26 cellular contexts compared by ENCODE assay signal in genomic region chr2:27179344-27180000, GRCh38. TPM values are rescaled to one million over a fixed set of nuclear protein-coding genes. Genes with fewer than 3 reads are reported as not detected.
"Had no signal": no experiment of that assay in that cellular context is flagged by ENCODE, and none has a peak within 500 bp of the region (broad histone marks: within the 10 kb centered on the region; RNA-seq: fewer than 3 reads in every experiment).

No MANE protein-coding gene starts in this region.

- H3K9me3 Mint-ChIP-seq: activated CD4-positive, alpha-beta memory T cell treated with anti-CD3 and anti-CD28 coated beads, Interleukin-2, amount 10 ng/mL, durations not matched to agents 7 days and 5 days; activated CD4-positive, alpha-beta T cell treated with anti-CD3 and anti-CD28 coated beads, Interleukin-2, amount 10 ng/mL, durations not matched to agents 24 days and 14 days; activated naive CD4-positive, alpha-beta T cell treated with anti-CD3 and anti-CD28 coated beads, Interleukin-2, amount 50 U/mL, for 72 hours; central memory CD8-positive, alpha-beta T cell; effector memory CD8-positive, alpha-beta T cell; naive thymus-derived CD4-positive, alpha-beta T cell; neural crest cell had no signal

- H3K4me3 ChIP-seq: adrenal gland, lung, thyroid gland had no signal

- DNase-seq: activated CD4-positive, alpha-beta memory T cell treated with anti-CD3 and anti-CD28 coated beads, Interleukin-2, amount 10 ng/mL, durations not matched to agents 7 days and 5 days; activated CD4-positive, alpha-beta T cell treated with anti-CD3 and anti-CD28 coated beads, Interleukin-2, amount 10 ng/mL, durations not matched to agents 24 days and 14 days; activated T-cell treated with anti-CD3 and anti-CD28 coated beads for 4 hours; effector memory CD8-positive, alpha-beta T cell; foreskin melanocyte; kidney; naive thymus-derived CD4-positive, alpha-beta T cell; retina; stimulated activated CD4-positive, alpha-beta T cell treated with anti-CD3 and anti-CD28 coated beads, Interleukin-4, amount 100 ng/mL, for 24 hours; stimulated activated naive CD4-positive, alpha-beta T cell treated with Interleukin-2 at 50 U/mL for 16 hours; thyroid gland had no signal

- H3K4me1 Mint-ChIP-seq: activated CD4-positive, alpha-beta memory T cell treated with anti-CD3 and anti-CD28 coated beads, Interleukin-2, amount 10 ng/mL, durations not matched to agents 7 days and 5 days; central memory CD8-positive, alpha-beta T cell; neural crest cell had no signal

- H3K27ac ChIP-seq: thyroid gland had no signal

- H3K9me3 ChIP-seq: adrenal gland, thyroid gland had no signal

- H3K4me3 Mint-ChIP-seq: activated CD4-positive, alpha-beta memory T cell treated with anti-CD3 and anti-CD28 coated beads, Interleukin-2, amount 10 ng/mL, durations not matched to agents 7 days and 5 days; activated CD4-positive, alpha-beta T cell treated with anti-CD3 and anti-CD28 coated beads, Interleukin-2, amount 10 ng/mL, durations not matched to agents 24 days and 14 days; central memory CD8-positive, alpha-beta T cell; effector memory CD8-positive, alpha-beta T cell; naive thymus-derived CD4-positive, alpha-beta T cell; neural crest cell had no signal

- H3K27me3 Mint-ChIP-seq: progenitor cell of endocrine pancreas had no signal

- ATAC-seq: activated CD4-positive, CD25-positive, alpha-beta regulatory T cell treated with anti-CD3 and anti-CD28 coated beads, Interleukin-2, amount 50 U/mL, for 24 hours; activated naive CD4-positive, alpha-beta T cell treated with anti-CD3 and anti-CD28 coated beads, Interleukin-2, amount 50 U/mL, for 72 hours; effector memory CD8-positive, alpha-beta T cell; esophagus mucosa; naive thymus-derived CD4-positive, alpha-beta T cell had no signal

- H3K27me3 ChIP-seq: adrenal gland, thyroid gland had no signal

- H3K36me3 ChIP-seq: adrenal gland, thyroid gland had no signal

- H3K27ac Mint-ChIP-seq: activated CD4-positive, alpha-beta memory T cell treated with anti-CD3 and anti-CD28 coated beads, Interleukin-2, amount 10 ng/mL, durations not matched to agents 7 days and 5 days; activated CD4-positive, alpha-beta T cell treated with anti-CD3 and anti-CD28 coated beads, Interleukin-2, amount 10 ng/mL, durations not matched to agents 24 days and 14 days; activated naive CD4-positive, alpha-beta T cell treated with anti-CD3 and anti-CD28 coated beads, Interleukin-2, amount 50 U/mL, for 72 hours; effector memory CD8-positive, alpha-beta T cell; naive thymus-derived CD4-positive, alpha-beta T cell; progenitor cell of endocrine pancreas had no signal

- H3K36me3 Mint-ChIP-seq: activated naive CD4-positive, alpha-beta T cell treated with anti-CD3 and anti-CD28 coated beads, Interleukin-2, amount 50 U/mL, for 72 hours; naive thymus-derived CD4-positive, alpha-beta T cell had no signal

RNA-seq across cellular contexts. Expression of gene TCF23, which starts 30.7 kb away (rescaled TPM):
- total RNA-seq: activated CD4-positive, alpha-beta memory T cell treated with anti-CD3 and anti-CD28 coated beads, Interleukin-2, amount 10 ng/mL, durations not matched to agents 7 days and 5 days; activated CD4-positive, alpha-beta T cell treated with anti-CD3 and anti-CD28 coated beads, Interleukin-2, amount 10 ng/mL, durations not matched to agents 24 days and 14 days; astrocyte; dermis microvascular lymphatic vessel endothelial cell; endothelial cell of umbilical vein; esophagus mucosa; naive thymus-derived CD4-positive, alpha-beta T cell; neural crest cell; osteocyte; progenitor cell of endocrine pancreas; T-helper 2 cell treated with Interferon-gamma antibody and Interleukin-4, amounts not matched to agents 100 ng/mL and 5 ng/mL, for 36 hours had no signal

RNA-seq across cellular contexts. Expression of gene PRR30, which starts 40.3 kb away (rescaled TPM):
- total RNA-seq: activated CD4-positive, alpha-beta memory T cell treated with anti-CD3 and anti-CD28 coated beads, Interleukin-2, amount 10 ng/mL, durations not matched to agents 7 days and 5 days; activated CD4-positive, alpha-beta T cell treated with anti-CD3 and anti-CD28 coated beads, Interleukin-2, amount 10 ng/mL, durations not matched to agents 24 days and 14 days; activated naive CD4-positive, alpha-beta T cell treated with anti-CD3 and anti-CD28 coated beads, Interleukin-2, amount 50 U/mL, for 72 hours; adrenal gland; astrocyte; dermis microvascular lymphatic vessel endothelial cell; endothelial cell of umbilical vein; esophagus mucosa; kidney; lung; naive thymus-derived CD4-positive, alpha-beta T cell; neural crest cell; osteocyte; progenitor cell of endocrine pancreas; subcutaneous adipose tissue; T-helper 2 cell treated with Interferon-gamma antibody and Interleukin-4, amounts not matched to agents 100 ng/mL and 5 ng/mL, for 36 hours; urinary bladder had no signal
